ENCODE assay signal across 19 cellular contexts in the genomic region with DNA sequence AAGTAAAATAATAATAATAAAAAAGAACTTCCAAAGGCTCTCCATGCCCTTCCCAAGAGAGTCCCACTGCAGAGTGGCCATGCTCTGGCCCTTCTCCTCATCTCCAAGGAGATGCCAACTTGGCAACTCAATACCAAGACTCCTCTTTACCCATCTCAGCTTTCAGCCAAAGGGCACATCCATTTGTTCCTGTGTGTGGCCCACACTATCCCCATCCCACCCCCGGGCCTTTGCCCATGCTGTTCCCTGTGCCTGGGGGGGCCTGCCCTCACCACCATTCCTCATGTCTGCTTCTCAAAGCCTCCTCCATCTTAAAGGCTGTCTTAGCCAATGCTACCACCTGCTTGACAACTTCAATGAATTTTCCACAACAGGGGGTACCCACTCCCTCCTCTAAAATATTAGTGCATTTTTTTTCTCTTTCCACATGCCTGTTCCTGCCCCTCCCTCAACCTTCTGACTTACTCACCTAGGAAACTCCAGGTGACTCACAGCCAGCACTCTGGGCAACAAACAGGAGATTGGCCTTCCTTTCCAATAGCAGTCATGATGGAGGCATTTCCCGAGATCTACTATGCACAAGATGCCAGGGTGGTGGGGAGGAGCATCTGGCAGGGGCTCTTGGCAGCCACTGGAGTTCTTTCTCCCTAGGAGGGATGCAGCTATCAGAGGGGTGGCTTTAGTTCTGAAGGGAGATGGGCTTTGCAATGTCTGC.
DNase-seq lines count a peak whose midpoint lies in the region; ATAC-seq and TF ChIP-seq lines count a peak whose summit lies in the region.
"Had no signal": no experiment of that assay in that cellular context is flagged by ENCODE, and none has a peak within 500 bp of the region (broad histone marks: within the 10 kb centered on the region; RNA-seq: fewer than 3 reads in every experiment).

No MANE protein-coding gene starts in this region.

- peak; percentile 98 for ATAC-seq in RWPE2 (ENCODE audit: low read depth)
- ATAC-seq: activated CD4-positive, alpha-beta T cell treated with anti-CD3 and anti-CD28 coated beads for 36 hours; T-cell had no signal

- H3K27ac Mint-ChIP-seq in activated naive CD4-positive, alpha-beta T cell treated with anti-CD3 and anti-CD28 coated beads for 36 hours: no peak overlapping the region
- H3K27ac Mint-ChIP-seq in activated naive CD4-positive, alpha-beta T cell treated with anti-CD3 and anti-CD28 coated beads, Interleukin-2, amount 10 ng/mL, durations not matched to agents 7 days and 5 days: no peak overlapping the region
- H3K27ac Mint-ChIP-seq: activated CD4-positive, alpha-beta T cell treated with anti-CD3 and anti-CD28 coated beads for 36 hours; activated T-cell treated with anti-CD3 and anti-CD28 coated beads, Interleukin-2, amount 50 U/mL, for 24 hours; T-cell had no signal

- H3K4me3 ChIP-seq in RWPE2 (ENCODE audit: severe bottlenecking) (no peak overlapping the region), esophagus squamous epithelium (no peak overlapping the region), retinal pigment epithelial cell (ENCODE audit: low read length) (no peak overlapping the region)
- H3K4me3 ChIP-seq: ascending aorta, lower lobe of right lung, spleen, thyroid gland had no signal

- no peaks in the 10 kb centered on the region for H3K9me3 Mint-ChIP-seq in activated naive CD4-positive, alpha-beta T cell treated with anti-CD3 and anti-CD28 coated beads for 36 hours
- H3K9me3 Mint-ChIP-seq in activated naive CD4-positive, alpha-beta T cell treated with anti-CD3 and anti-CD28 coated beads, Interleukin-2, amount 10 ng/mL, durations not matched to agents 7 days and 5 days: no peaks in the 10 kb centered on the region
- H3K9me3 Mint-ChIP-seq: activated T-cell treated with anti-CD3 and anti-CD28 coated beads, Interleukin-2, amount 50 U/mL, for 24 hours; T-cell had no signal

- H3K27me3 ChIP-seq in RWPE2 (ENCODE audit: insufficient read depth, poor library complexity, severe bottlenecking) (no peaks in the 10 kb centered on the region), esophagus squamous epithelium (no peaks in the 10 kb centered on the region)
- H3K27me3 ChIP-seq: ascending aorta, thyroid gland had no signal

- H3K27ac ChIP-seq in RWPE2 (ENCODE audit: poor library complexity, severe bottlenecking): peak overlapping the region; percentile 72
- peak overlapping the region in 3 of 4 donors; percentile 1 to 31 (median 9) for H3K27ac ChIP-seq in esophagus squamous epithelium
- H3K27ac ChIP-seq: ascending aorta, lower lobe of right lung, neutrophil, spleen, thyroid gland had no signal

- H3K36me3 ChIP-seq in RWPE2 (ENCODE audit: low read depth) (no peaks in the 10 kb centered on the region), esophagus squamous epithelium (no peaks in the 10 kb centered on the region)
- H3K36me3 ChIP-seq: ascending aorta, lower lobe of right lung, neutrophil, spleen, thyroid gland had no signal

- H3K9me3 ChIP-seq in RWPE2 (ENCODE audit: severe bottlenecking) (no peaks in the 10 kb centered on the region), esophagus squamous epithelium (no peaks in the 10 kb centered on the region)
- H3K9me3 ChIP-seq: ascending aorta, lower lobe of right lung, neutrophil, spleen, thyroid gland had no signal

- no peak for TF ChIP-seq POLR2A in esophagus squamous epithelium (IDR thresholded peaks at IDR 0.05)

- intact Hi-C loops in activated naive CD4-positive, alpha-beta T cell treated with anti-CD3 and anti-CD28 coated beads for 36 hours (cut with micrococcal nuclease): no loop called here
- intact Hi-C loops in esophagus squamous epithelium (cut with DNase I): no loop called here

- H3K4me1 ChIP-seq in RWPE2 (ENCODE audit: insufficient read depth, poor library complexity, severe bottlenecking) (peaks cover 25% of the 10 kb centered on the region), esophagus squamous epithelium (peaks cover 11 to 41% (median 12%) of the 10 kb centered on the region in 3 donors)
- H3K4me1 ChIP-seq: ascending aorta, lower lobe of right lung, thyroid gland had no signal

- H3K27me3 Mint-ChIP-seq in activated naive CD4-positive, alpha-beta T cell treated with anti-CD3 and anti-CD28 coated beads for 36 hours (ENCODE audit: low read depth): no peaks in the 10 kb centered on the region
- H3K27me3 Mint-ChIP-seq in activated naive CD4-positive, alpha-beta T cell treated with anti-CD3 and anti-CD28 coated beads, Interleukin-2, amount 10 ng/mL, durations not matched to agents 7 days and 5 days: peaks cover 49% of the 10 kb centered on the region

- DNase-seq in activated naive CD4-positive, alpha-beta T cell treated with anti-CD3 and anti-CD28 coated beads for 36 hours: peak; percentile 16
- DNase-seq in activated naive CD4-positive, alpha-beta T cell treated with anti-CD3 and anti-CD28 coated beads, Interleukin-2, amount 10 ng/mL, durations not matched to agents 7 days and 5 days: no peak
- peak; percentile 94 for DNase-seq in RWPE2 (ENCODE audit: low spot score)
- DNase-seq in esophagus squamous epithelium (lab: John Stamatoyannopoulos, UW): no peak
- DNase-seq in retinal pigment epithelial cell (ENCODE audit: low read depth): peak; percentile 48
- no peak for DNase-seq in GM20000 (ENCODE audit: low spot score)
- DNase-seq in stimulated activated CD8-positive, alpha-beta memory T cell treated with anti-CD3 and anti-CD28 coated beads, Interleukin-4, amount 100 ng/mL, for 48 hours: no peak
- no peak for DNase-seq in cerebellum (ENCODE audit: low spot score)
- DNase-seq: 8988T; activated CD4-positive, alpha-beta T cell treated with anti-CD3 and anti-CD28 coated beads for 36 hours; activated T-cell treated with anti-CD3 and anti-CD28 coated beads, Interleukin-2, amount 50 U/mL, for 24 hours; DMS 273 treated with DMSO at 0.1 percent for 48 hours; hypothalamus; lower lobe of right lung; spleen; T-cell; thyroid gland had no signal

- no peak overlapping the region for H3K4me3 Mint-ChIP-seq in activated naive CD4-positive, alpha-beta T cell treated with anti-CD3 and anti-CD28 coated beads for 36 hours
- no peak overlapping the region for H3K4me3 Mint-ChIP-seq in activated naive CD4-positive, alpha-beta T cell treated with anti-CD3 and anti-CD28 coated beads, Interleukin-2, amount 10 ng/mL, durations not matched to agents 7 days and 5 days
- H3K4me3 Mint-ChIP-seq: activated CD4-positive, alpha-beta T cell treated with anti-CD3 and anti-CD28 coated beads for 36 hours; activated T-cell treated with anti-CD3 and anti-CD28 coated beads, Interleukin-2, amount 50 U/mL, for 24 hours; T-cell had no signal

- CTCF ChIA-PET in activated naive CD4-positive, alpha-beta T cell treated with anti-CD3 and anti-CD28 coated beads for 36 hours (lab: Charles Lee): interaction anchor here (0.5 kb wide), 1 partner anchor 11 kb away, joined by 5 read pairs; no protein-coding TSS in a partner anchor
- CTCF ChIA-PET in activated naive CD4-positive, alpha-beta T cell treated with anti-CD3 and anti-CD28 coated beads, Interleukin-2, amount 10 ng/mL, durations not matched to agents 7 days and 5 days (lab: Charles Lee): interaction anchor here (1.5 kb wide), 1 partner anchor 8 kb away, joined by 5 read pairs; no protein-coding TSS in a partner anchor

- TF ChIP-seq CTCF in RWPE2 (IDR thresholded peaks at IDR 0.05; ENCODE audit: poor library complexity, severe bottlenecking) (no peak), esophagus squamous epithelium (IDR thresholded peaks at IDR 0.05) (no peak), retinal pigment epithelial cell (conservative IDR thresholded peaks at IDR 0.05; ENCODE audit: low read depth, low read length) (no peak), GM20000 (IDR thresholded peaks at IDR 0.05; ENCODE audit: extremely low read depth, missing control alignments) (no peak)

- 42 to 51% methylated on average over 1 to 2 of the region's 2 CpGs for WGBS in esophagus squamous epithelium, 2 donors

- H3K4me1 Mint-ChIP-seq in activated naive CD4-positive, alpha-beta T cell treated with anti-CD3 and anti-CD28 coated beads for 36 hours (ENCODE audit: low read depth): peaks cover 2% of the 10 kb centered on the region
- peaks cover 9% of the 10 kb centered on the region for H3K4me1 Mint-ChIP-seq in activated naive CD4-positive, alpha-beta T cell treated with anti-CD3 and anti-CD28 coated beads, Interleukin-2, amount 10 ng/mL, durations not matched to agents 7 days and 5 days
- H3K4me1 Mint-ChIP-seq: T-cell had no signal

- H3K36me3 Mint-ChIP-seq in activated naive CD4-positive, alpha-beta T cell treated with anti-CD3 and anti-CD28 coated beads for 36 hours (ENCODE audit: low read depth): no peaks in the 10 kb centered on the region
- no peaks in the 10 kb centered on the region for H3K36me3 Mint-ChIP-seq in activated naive CD4-positive, alpha-beta T cell treated with anti-CD3 and anti-CD28 coated beads, Interleukin-2, amount 10 ng/mL, durations not matched to agents 7 days and 5 days
- H3K36me3 Mint-ChIP-seq: T-cell had no signal

Comparison
In these comparisons a context has a peak if more than half of its experiments do, and no peak if none do; other contexts are left out.
1. DNase-seq: peak in activated naive CD4-positive, alpha-beta T cell treated with anti-CD3 and anti-CD28 coated beads for 36 hours (single experiment), RWPE2 (single experiment) and retinal pigment epithelial cell (single experiment); none in activated naive CD4-positive, alpha-beta T cell treated with anti-CD3 and anti-CD28 coated beads, Interleukin-2, amount 10 ng/mL, durations not matched to agents 7 days and 5 days (single experiment), esophagus squamous epithelium (single experiment), GM20000 (single experiment), stimulated activated CD8-positive, alpha-beta memory T cell treated with anti-CD3 and anti-CD28 coated beads, Interleukin-4, amount 100 ng/mL, for 48 hours (single experiment) and cerebellum (single experiment).